In the genomic region with DNA sequence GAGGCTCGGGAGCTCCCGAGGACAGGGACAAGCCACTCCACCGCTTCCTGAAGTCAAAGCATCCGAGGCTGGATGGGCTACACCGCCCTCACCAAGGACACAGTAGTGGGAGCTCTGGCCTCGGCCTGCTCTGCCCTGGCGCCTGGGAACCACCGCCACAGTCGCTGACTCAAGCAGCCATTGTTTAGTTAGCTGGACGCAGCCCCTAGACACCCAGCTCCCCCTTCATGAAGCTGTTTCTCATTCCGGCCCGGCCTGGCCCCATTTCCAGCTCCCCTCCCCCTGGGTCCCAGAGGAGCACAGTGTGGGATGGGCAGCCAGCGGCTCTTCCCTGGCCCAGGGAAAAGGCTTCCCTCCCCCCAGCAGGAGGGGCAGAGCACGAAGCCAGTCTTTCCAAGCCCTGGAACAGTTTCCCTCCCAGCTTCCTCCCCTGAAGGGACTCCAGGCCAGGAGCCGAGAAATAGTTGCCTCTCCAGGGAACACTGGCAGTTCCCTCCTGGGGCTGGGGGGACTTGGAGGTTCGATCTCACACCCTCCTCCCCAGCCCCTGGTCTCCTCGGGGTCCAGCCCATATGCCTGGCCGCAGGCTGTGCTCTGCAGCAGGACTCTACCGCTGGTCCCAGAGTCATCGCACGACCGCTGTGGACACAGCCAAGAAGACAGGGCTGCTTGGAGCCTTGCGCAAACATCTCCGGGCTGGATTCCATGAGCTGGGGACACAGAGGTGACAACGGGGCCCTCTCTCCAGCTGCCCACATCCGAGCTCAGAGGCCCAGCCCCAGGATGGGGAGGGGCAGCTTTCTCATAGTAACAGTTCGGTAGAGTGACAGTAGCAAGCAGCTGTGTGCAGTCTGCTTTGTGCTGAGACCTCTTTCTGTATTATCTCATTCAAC, we compare ENCODE assay signal across 1 cellular context.
TF ChIP-seq lines count a peak whose summit lies in the region.

No MANE protein-coding gene starts in this region.

TF ChIP-seq in liver, 16 proteins besides CTCF, POLR2A, EP300 and RAD21 (continued from another document):
- TF ChIP-seq ZBTB33 (IDR thresholded peaks at IDR 0.05) (no peak), YY1 (IDR thresholded peaks at IDR 0.05) (peak; percentile 26)
- TF ChIP-seq, protein P1, sequence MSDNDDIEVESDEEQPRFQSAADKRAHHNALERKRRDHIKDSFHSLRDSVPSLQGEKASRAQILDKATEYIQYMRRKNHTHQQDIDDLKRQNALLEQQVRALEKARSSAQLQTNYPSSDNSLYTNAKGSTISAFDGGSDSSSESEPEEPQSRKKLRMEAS (IDR thresholded peaks at IDR 0.05): no peak
